Comparison of ENCODE assay signal across 12 cellular contexts in genomic region chr17:82884923-82885322, GRCh38. TPM values are rescaled to one million over a fixed set of nuclear protein-coding genes. Genes with fewer than 3 reads are reported as not detected.
A peak's percentile ranks its signal among the peaks of the same experiment; 100 is the strongest.
DNase-seq lines count a peak whose midpoint lies in the region; ATAC-seq and TF ChIP-seq lines count a peak whose summit lies in the region.
"Had no signal": no experiment of that assay in that cellular context is flagged by ENCODE, and none has a peak within 500 bp of the region (broad histone marks: within the 10 kb centered on the region; RNA-seq: fewer than 3 reads in every experiment).

No MANE protein-coding gene starts in this region.

- no peak overlapping the region for H2AFZ ChIP-seq in SK-N-SH (ENCODE audit: low read depth)

- no peaks in the 10 kb centered on the region for H3K9me2 ChIP-seq in SK-N-SH

- BruUV-seq in Calu3 (replicated peaks; lab: Mats Ljungman, UMichigan): no TSS peak

- TF ChIP-seq RAD21 in SK-N-SH (IDR thresholded peaks at IDR 0.05; ENCODE audit: low read length): no peak

- POLR2A ChIA-PET in SK-N-SH (lab: Yijun Ruan, JAX): no interaction called here
- POLR2A ChIA-PET in activated B cell treated with CpG ODN at 0.5 μM for 24 hours (lab: Charles Lee): interaction anchor here (1.1 to 4.7 kb wide), 6 partner anchors 10 to 67 kb away, joined by 4 to 42 read pairs (median 10); no protein-coding TSS in a partner anchor

- H3K27me3 ChIP-seq in SK-N-SH (ENCODE audit: insufficient read depth): no peaks in the 10 kb centered on the region
- no peaks in the 10 kb centered on the region for H3K27me3 ChIP-seq in endodermal cell (ENCODE audit: control insufficient read depth, insufficient read depth, low read length, poor library complexity, severe bottlenecking)
- H3K27me3 ChIP-seq: pancreas had no signal

- H3K4me3 Mint-ChIP-seq in activated B cell treated with CpG ODN at 0.5 μM for 24 hours (peak overlapping the region; percentile 64), endodermal cell (no peak overlapping the region), Calu3 (ENCODE audit: low read depth, unreplicated experiment) (no peak overlapping the region)

- peaks cover 12% of the 10 kb centered on the region for H3F3A ChIP-seq in SK-N-SH (replicated peaks; ENCODE audit: insufficient read depth)

- no peaks in the 10 kb centered on the region for H4K20me1 ChIP-seq in SK-N-SH (ENCODE audit: insufficient read depth)

- no peaks in the 10 kb centered on the region for H3K9me3 ChIP-seq in SK-N-SH
- no peaks in the 10 kb centered on the region for H3K9me3 ChIP-seq in endodermal cell (ENCODE audit: control insufficient read depth, low read length)
- H3K9me3 ChIP-seq: pancreas had no signal

- H3K27me3 Mint-ChIP-seq in activated B cell treated with CpG ODN at 0.5 μM for 24 hours (no peaks in the 10 kb centered on the region), endodermal cell (ENCODE audit: insufficient read depth) (no peaks in the 10 kb centered on the region), Calu3 (ENCODE audit: unreplicated experiment) (no peaks in the 10 kb centered on the region)

- TF ChIP-seq CTCF in SK-N-SH (IDR thresholded peaks at IDR 0.05): no peak
- TF ChIP-seq CTCF in activated B cell treated with CpG ODN at 0.5 μM for 24 hours (IDR thresholded peaks at IDR 0.05): no peak
- TF ChIP-seq CTCF in endodermal cell (conservative IDR thresholded peaks at IDR 0.05): no peak
- TF ChIP-seq CTCF in Calu3 (IDR thresholded peaks at IDR 0.05; ENCODE audit: unreplicated experiment): no peak

- peaks cover 27% of the 10 kb centered on the region; the same call in 1 of the 2 replicates for H3K79me2 ChIP-seq in SK-N-SH (ENCODE audit: insufficient read depth)

- no peak overlapping the region for H3K4me3 ChIP-seq in SK-N-SH (ENCODE audit: low read depth in 2 of 2, low read length in 1 of 2)
- H3K4me3 ChIP-seq in endodermal cell (ENCODE audit: low read length): no peak overlapping the region
- H3K4me3 ChIP-seq: pancreas had no signal

- DNase-seq in SK-N-SH (no peak), activated B cell treated with CpG ODN at 0.5 μM for 24 hours (no peak), endodermal cell (no peak), Calu3 (no peak)
- DNase-seq in stimulated activated CD8-positive, alpha-beta memory T cell treated with anti-CD3 and anti-CD28 coated beads, Interleukin-4, amount 100 ng/mL, for 48 hours: peak; percentile 56
- DNase-seq: effector CD4-positive, alpha-beta T cell; NCI-H1048 had no signal

- intact Hi-C loops in activated B cell treated with CpG ODN at 0.5 μM for 24 hours (cut with micrococcal nuclease) (loop anchor here (2.0 kb wide), 1 partner anchor 14 kb away; no protein-coding TSS in a partner anchor), Calu3 (cut with micrococcal nuclease; ENCODE audit: unreplicated experiment) (no loop called here)

- no peak overlapping the region for H3K4me2 ChIP-seq in SK-N-SH

- WGBS in SK-N-SH (ENCODE audit: low lambda C conversion rate): 76% methylated on average over 4 of the region's 6 CpGs
- WGBS in endodermal cell (ENCODE audit: insufficient coverage in 1 of 2, insufficient read length in 1 of 2), 2 experiments: 92 to 95% methylated on average over 4 to 6 of the region's 6 CpGs

- H3K36me3 Mint-ChIP-seq in activated B cell treated with CpG ODN at 0.5 μM for 24 hours (ENCODE audit: low read depth) (peaks cover 3% of the 10 kb centered on the region), endodermal cell (ENCODE audit: low read depth) (peaks cover 25% of the 10 kb centered on the region), Calu3 (ENCODE audit: insufficient read depth, unreplicated experiment) (peaks cover 30% of the 10 kb centered on the region)

- H3K9ac ChIP-seq in SK-N-SH (no peak overlapping the region), endodermal cell (ENCODE audit: extremely low read depth, low read length, poor library complexity, severe bottlenecking) (no peak overlapping the region)

- peak overlapping the region; percentile 72 for H3K27ac Mint-ChIP-seq in activated B cell treated with CpG ODN at 0.5 μM for 24 hours
- H3K27ac Mint-ChIP-seq in endodermal cell: peak overlapping the region; percentile 80
- H3K27ac Mint-ChIP-seq in Calu3 (ENCODE audit: unreplicated experiment): no peak overlapping the region

- H3K4me1 Mint-ChIP-seq in activated B cell treated with CpG ODN at 0.5 μM for 24 hours: peaks cover 56% of the 10 kb centered on the region
- H3K4me1 Mint-ChIP-seq in endodermal cell: peaks cover 3% of the 10 kb centered on the region
- peaks cover 43% of the 10 kb centered on the region for H3K4me1 Mint-ChIP-seq in Calu3 (ENCODE audit: low read depth, unreplicated experiment)

- H3K4me1 ChIP-seq in SK-N-SH (ENCODE audit: control insufficient read depth in 1 of 2, insufficient read depth in 2 of 2, low read depth in 1 of 2, low read length in 1 of 2) (peaks cover 11 to 67% of the 10 kb centered on the region in 2 experiments), endodermal cell (ENCODE audit: control insufficient read depth, insufficient read depth, low read length) (no peaks in the 10 kb centered on the region)

- ATAC-seq in SK-N-SH treated with all-trans-retinoic acid at 6 μM for 48 hours: no peak; the same call in 2 of the 3 replicates
- peak; percentile 41 for ATAC-seq in activated B cell treated with CpG ODN at 0.5 μM for 24 hours (ENCODE audit: low read depth)
- no peak for ATAC-seq in GM18517 (IDR thresholded peaks at IDR 0.05; ENCODE audit: unreplicated experiment)
- ATAC-seq in GM18907 (IDR thresholded peaks at IDR 0.05; ENCODE audit: unreplicated experiment): no peak
- ATAC-seq: pancreas had no signal

- H3K27ac ChIP-seq in SK-N-SH (ENCODE audit: low read depth in 2 of 2, low read length in 1 of 2) (peak overlapping the region; percentile 0 to 54; a peak in 1 of 4 replicates), endodermal cell (ENCODE audit: low read depth, low read length) (peak overlapping the region; percentile 17)

- no peak for TF ChIP-seq EP300 in SK-N-SH (IDR thresholded peaks at IDR 0.05; ENCODE audit: borderline replicate concordance in 1 of 2, low read depth in 1 of 2, low read length in 1 of 2)

- H3K9me3 Mint-ChIP-seq in activated B cell treated with CpG ODN at 0.5 μM for 24 hours (peaks cover 4% of the 10 kb centered on the region), endodermal cell (no peaks in the 10 kb centered on the region), Calu3 (ENCODE audit: low read depth, unreplicated experiment) (no peaks in the 10 kb centered on the region)

- CTCF ChIA-PET in SK-N-SH (lab: Yijun Ruan, JAX): interaction anchor here (1.3 to 3.9 kb wide), 6 partner anchors 8 to 103 kb away, joined by 3 to 24 read pairs (median 6); no protein-coding TSS in a partner anchor
- CTCF ChIA-PET in activated B cell treated with CpG ODN at 0.5 μM for 24 hours (lab: Charles Lee): interaction anchor here (0.9 to 2.0 kb wide), 7 partner anchors 12 to 216 kb away, joined by 3 to 10 read pairs (median 4); no protein-coding TSS in a partner anchor
- CTCF ChIA-PET in Calu3 (lab: Charles Lee): no interaction called here

- peaks cover 4 to 5% of the 10 kb centered on the region in 2 experiments for H3K36me3 ChIP-seq in SK-N-SH (replicated peaks in 1 of 2; ENCODE audit: control insufficient read depth in 1 of 2, insufficient read depth in 2 of 2, low read length in 1 of 2)
- peaks cover 13% of the 10 kb centered on the region for H3K36me3 ChIP-seq in endodermal cell (ENCODE audit: control insufficient read depth, insufficient read depth, low read length)
- H3K36me3 ChIP-seq: pancreas had no signal

TF ChIP-seq in SK-N-SH, 30 proteins besides CTCF, POLR2A, EP300 and RAD21 (continues in another document):
- TF ChIP-seq TEAD4 (IDR thresholded peaks at IDR 0.05; ENCODE audit: borderline replicate concordance, insufficient read depth): no peak

TF ChIP-seq in SK-N-SH treated with all-trans-retinoic acid at 6 μM for 48 hours, 23 proteins besides CTCF, POLR2A, EP300 and RAD21 (continues in another document):
- TF ChIP-seq CSRNP3 (CRISPR knock-in tag; IDR thresholded peaks at IDR 0.05) (no peak), TCF4 (CRISPR knock-in tag; IDR thresholded peaks at IDR 0.05; ENCODE audit: borderline replicate concordance) (no peak), ZFP30 (CRISPR knock-in tag; IDR thresholded peaks at IDR 0.05) (no peak), TOX (CRISPR knock-in tag; IDR thresholded peaks at IDR 0.05; ENCODE audit: borderline replicate concordance) (no peak)

RNA-seq across cellular contexts. Expression of gene ZNF750, which starts 45.1 kb away (rescaled TPM):
- not detected in 2 replicates for polyA plus RNA-seq in SK-N-SH (2012; rRNA removed)
- not detected in 2 replicates for polyA plus RNA-seq in SK-N-SH (2012; cell fraction: cytosol; rRNA removed)
- polyA plus RNA-seq in SK-N-SH (2012; cell fraction: nucleus; rRNA removed): not detected in 2 replicates
- not detected in 2 replicates for total RNA-seq in activated B cell treated with CpG ODN at 0.5 μM for 24 hours
- total RNA-seq in endodermal cell: not detected
- not detected for polyA plus RNA-seq in endodermal cell (2013, experiment 1 of 2)
- polyA plus RNA-seq in endodermal cell (2013, experiment 2 of 2): not detected
- total RNA-seq in Calu3 (2022): not detected in 2 replicates
- total RNA-seq: A172, pancreas had no signal
